Comparison of ENCODE assay signal across 1 cellular context in genomic region chr16:69386596-69386995, GRCh38.
TF ChIP-seq lines count a peak whose summit lies in the region.

No MANE protein-coding gene starts in this region.

TF ChIP-seq in GM23338, 12 proteins besides CTCF, POLR2A, EP300 and RAD21:
- no peak for TF ChIP-seq EZH2 (IDR thresholded peaks at IDR 0.05; ENCODE audit: low read depth, unreplicated experiment)
- TF ChIP-seq ZNF331 (CRISPR knock-in tag; IDR thresholded peaks at IDR 0.05; ENCODE audit: low read depth), result no peak
- TF ChIP-seq NANOG (IDR thresholded peaks at IDR 0.05; ENCODE audit: borderline replicate concordance), result no peak
- no peak for TF ChIP-seq ZNF114 (CRISPR knock-in tag; IDR thresholded peaks at IDR 0.05)
- TF ChIP-seq JUNB (IDR thresholded peaks at IDR 0.05; ENCODE audit: unreplicated experiment), result no peak
- TF ChIP-seq ZNF462 (CRISPR knock-in tag; IDR thresholded peaks at IDR 0.05), result no peak
- TF ChIP-seq STAT1 (IDR thresholded peaks at IDR 0.05; ENCODE audit: unreplicated experiment), result no peak
- TF ChIP-seq ETS1 (IDR thresholded peaks at IDR 0.05), result no peak
- TF ChIP-seq EZH2phosphoT487 (IDR thresholded peaks at IDR 0.05; ENCODE audit: unreplicated experiment), result no peak
